ENCODE assay signal across 8 cellular contexts in the genomic region with DNA sequence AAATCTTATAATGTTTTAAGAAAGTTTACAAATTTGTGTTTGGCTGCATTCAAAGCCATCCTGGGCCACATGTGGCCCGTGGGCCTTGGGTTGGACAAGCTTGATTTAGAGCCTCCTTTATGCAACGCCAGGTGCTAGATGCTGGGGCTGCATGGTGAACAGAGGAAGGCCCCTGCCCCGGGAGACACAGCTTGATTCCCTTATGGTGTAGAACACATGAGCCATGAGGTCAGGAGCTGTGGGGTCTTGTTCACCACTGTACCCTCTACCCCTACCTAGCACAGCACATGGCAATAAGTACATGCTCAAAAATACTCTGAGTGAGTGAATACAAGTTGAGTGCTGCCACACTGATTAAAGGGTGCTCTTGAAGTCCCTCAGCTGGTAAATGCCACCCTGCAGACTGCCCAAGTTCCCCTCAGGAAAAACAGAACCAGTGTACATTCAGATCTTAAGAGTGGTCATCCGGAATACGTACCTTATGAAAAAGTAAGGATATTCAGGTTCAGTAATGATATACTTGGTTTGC.
DNase-seq lines count a peak whose midpoint lies in the region; ATAC-seq and TF ChIP-seq lines count a peak whose summit lies in the region.

No MANE protein-coding gene starts in this region.

- POLR2A ChIA-PET in CD4-positive, alpha-beta T cell (lab: Charles Lee) = interaction anchor here (0.7 to 6.9 kb wide), 16 partner anchors 9 to 902 kb away, joined by 3 to 151 read pairs (median 4); a partner anchor contains a TSS
- POLR2A ChIA-PET in activated CD8-positive, alpha-beta T cell treated with anti-CD3 and anti-CD28 coated beads, Interleukin-2, amount 10 ng/mL, durations not matched to agents 7 days and 5 days (lab: Charles Lee) = interaction anchor here (0.7 to 4.6 kb wide), 6 partner anchors 31 to 88 kb away, joined by 3 to 65 read pairs (median 6); a partner anchor contains a TSS

- DNase-seq in CD4-positive, alpha-beta T cell = no peak
- DNase-seq in activated CD8-positive, alpha-beta T cell treated with anti-CD3 and anti-CD28 coated beads, Interleukin-2, amount 10 ng/mL, durations not matched to agents 7 days and 5 days = no peak
- DNase-seq in naive B cell (no peak), midbrain (lab: John Stamatoyannopoulos, UW) (no peak), endothelial cell (ENCODE audit: low spot score) (no peak), D341Med (ENCODE audit: low spot score) (no peak), NOMO-1 (lab: John Stamatoyannopoulos, UW; ENCODE audit: unreplicated experiment in 2 of 2) (no peak)

- H3K4me1 Mint-ChIP-seq in CD4-positive, alpha-beta T cell (ENCODE audit: low read depth) = peaks cover 47% of the 10 kb centered on the region
- H3K4me1 Mint-ChIP-seq in activated CD8-positive, alpha-beta T cell treated with anti-CD3 and anti-CD28 coated beads, Interleukin-2, amount 10 ng/mL, durations not matched to agents 7 days and 5 days (ENCODE audit: low read depth) = peaks cover 57% of the 10 kb centered on the region
- H3K4me1 Mint-ChIP-seq in naive B cell (peaks cover 42 to 55% (median 55%) of the 10 kb centered on the region in 3 donors), endothelial cell (ENCODE audit: unreplicated experiment) (peaks cover 16% of the 10 kb centered on the region)

- no peaks in the 10 kb centered on the region for H3K27me3 Mint-ChIP-seq in CD4-positive, alpha-beta T cell
- H3K27me3 Mint-ChIP-seq in activated CD8-positive, alpha-beta T cell treated with anti-CD3 and anti-CD28 coated beads, Interleukin-2, amount 10 ng/mL, durations not matched to agents 7 days and 5 days (ENCODE audit: low read depth) = no peaks in the 10 kb centered on the region
- H3K27me3 Mint-ChIP-seq in naive B cell (no peaks in the 10 kb centered on the region), endothelial cell (ENCODE audit: unreplicated experiment) (peaks cover 4% of the 10 kb centered on the region)

- peak overlapping the region; percentile 85 for H3K27ac Mint-ChIP-seq in CD4-positive, alpha-beta T cell
- H3K27ac Mint-ChIP-seq in activated CD8-positive, alpha-beta T cell treated with anti-CD3 and anti-CD28 coated beads, Interleukin-2, amount 10 ng/mL, durations not matched to agents 7 days and 5 days = peak overlapping the region; percentile 80
- peak overlapping the region; percentile 18 to 97 (median 92) for H3K27ac Mint-ChIP-seq in naive B cell
- no peak overlapping the region for H3K27ac Mint-ChIP-seq in endothelial cell (ENCODE audit: unreplicated experiment)

- ATAC-seq in CD4-positive, alpha-beta T cell (ENCODE audit: poor library complexity) = no peak
- ATAC-seq in HG02678 (IDR thresholded peaks at IDR 0.05; ENCODE audit: unreplicated experiment) (peak; percentile 10), naive B cell (ENCODE audit: low read depth in 2 of 2) (peak in 1 of 2 donors; percentile 3)
- ATAC-seq in activated CD8-positive, alpha-beta T cell treated with anti-CD3 and anti-CD28 coated beads, Interleukin-2, amount 10 ng/mL, durations not matched to agents 7 days and 5 days = no peak

- no peaks in the 10 kb centered on the region for H3K9me3 ChIP-seq in CD4-positive, alpha-beta T cell (ENCODE audit: control insufficient read depth, low read length)

- H3K9me3 Mint-ChIP-seq in CD4-positive, alpha-beta T cell = no peaks in the 10 kb centered on the region
- H3K9me3 Mint-ChIP-seq in activated CD8-positive, alpha-beta T cell treated with anti-CD3 and anti-CD28 coated beads, Interleukin-2, amount 10 ng/mL, durations not matched to agents 7 days and 5 days (ENCODE audit: insufficient read depth) = no peaks in the 10 kb centered on the region
- H3K9me3 Mint-ChIP-seq in naive B cell (peaks cover 0 to 1% (median 0%) of the 10 kb centered on the region in 7 donors), endothelial cell (ENCODE audit: unreplicated experiment) (no peaks in the 10 kb centered on the region)

- CTCF ChIA-PET in CD4-positive, alpha-beta T cell (lab: Charles Lee) = interaction anchor here (1.0 to 3.7 kb wide), 5 partner anchors 31 to 76 kb away, joined by 3 to 17 read pairs (median 7); a partner anchor contains a TSS
- CTCF ChIA-PET in activated CD8-positive, alpha-beta T cell treated with anti-CD3 and anti-CD28 coated beads, Interleukin-2, amount 10 ng/mL, durations not matched to agents 7 days and 5 days (lab: Charles Lee) = interaction anchor here (0.6 to 6.9 kb wide), 4 partner anchors 53 to 108 kb away, joined by 3 to 65 read pairs (median 4); a partner anchor contains a TSS

- intact Hi-C loops in CD4-positive, alpha-beta T cell (cut with DNase I, micrococcal nuclease) = loop anchor here (1.0 to 10.0 kb wide), 4 partner anchors 26 to 84 kb away; no protein-coding TSS in a partner anchor

- no peak for TF ChIP-seq CTCF in CD4-positive, alpha-beta T cell (IDR thresholded peaks at IDR 0.05)
- no peak for TF ChIP-seq CTCF in endothelial cell (IDR thresholded peaks at IDR 0.05; ENCODE audit: unreplicated experiment)

- H3K4me3 Mint-ChIP-seq in CD4-positive, alpha-beta T cell = peak overlapping the region; percentile 76
- peak overlapping the region; percentile 61 for H3K4me3 Mint-ChIP-seq in activated CD8-positive, alpha-beta T cell treated with anti-CD3 and anti-CD28 coated beads, Interleukin-2, amount 10 ng/mL, durations not matched to agents 7 days and 5 days
- peak overlapping the region in 6 of 8 donors; percentile 51 to 81 (median 66) for H3K4me3 Mint-ChIP-seq in naive B cell
- H3K4me3 Mint-ChIP-seq in endothelial cell (ENCODE audit: unreplicated experiment) = no peak overlapping the region

- H3K27ac ChIP-seq in CD4-positive, alpha-beta T cell (ENCODE audit: low read depth, low read length) = peak overlapping the region; percentile 55

- no peaks in the 10 kb centered on the region for H3K27me3 ChIP-seq in CD4-positive, alpha-beta T cell (ENCODE audit: control insufficient read depth, insufficient read depth, low read length)

- no peaks in the 10 kb centered on the region for H3K36me3 Mint-ChIP-seq in CD4-positive, alpha-beta T cell (ENCODE audit: low read depth)
- H3K36me3 Mint-ChIP-seq in activated CD8-positive, alpha-beta T cell treated with anti-CD3 and anti-CD28 coated beads, Interleukin-2, amount 10 ng/mL, durations not matched to agents 7 days and 5 days (ENCODE audit: low read depth) = peaks cover 8% of the 10 kb centered on the region
- H3K36me3 Mint-ChIP-seq in naive B cell (no peaks in the 10 kb centered on the region), endothelial cell (ENCODE audit: low read depth, unreplicated experiment) (no peaks in the 10 kb centered on the region)
